26 cellular contexts compared by ENCODE assay signal in the genomic region with DNA sequence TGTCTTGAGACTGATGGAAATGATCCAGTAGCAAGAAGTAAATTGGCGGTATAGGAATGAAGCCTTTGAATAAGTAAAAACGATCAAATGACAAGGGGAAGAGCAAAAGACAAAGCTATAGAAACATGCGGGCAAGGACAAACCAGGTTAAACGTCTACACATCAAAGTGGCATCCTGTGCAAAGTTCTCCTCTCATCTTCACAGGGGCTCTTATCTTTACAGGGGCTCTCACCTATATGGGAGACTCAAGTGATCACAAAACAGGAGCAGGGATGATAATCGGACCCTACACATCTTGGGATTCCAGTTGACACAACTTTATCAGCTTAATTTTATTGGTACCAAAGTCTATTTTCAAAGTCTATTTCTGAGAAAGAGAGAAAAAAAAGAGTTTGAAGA.
"Had no signal": no experiment of that assay in that cellular context is flagged by ENCODE, and none has a peak within 500 bp of the region (broad histone marks: within the 10 kb centered on the region; RNA-seq: fewer than 3 reads in every experiment).

No MANE protein-coding gene starts in this region.

- H3K9me3 ChIP-seq: colonic mucosa, esophagus muscularis mucosa, esophagus squamous epithelium, gastrocnemius medialis, gastroesophageal sphincter, heart left ventricle, heart right ventricle had no signal

- H3K27me3 Mint-ChIP-seq: dendritic cell treated with granulocyte-macrophage colony-stimulating factor and Interleukin-4, amounts not matched to agents 40 ng/mL and 50 ng/mL, for 4 days; effector memory CD8-positive, alpha-beta T cell had no signal

- H3K27ac Mint-ChIP-seq: dendritic cell treated with granulocyte-macrophage colony-stimulating factor and Interleukin-4, amounts not matched to agents 40 ng/mL and 50 ng/mL, for 4 days; effector memory CD8-positive, alpha-beta T cell had no signal

- ATAC-seq: effector memory CD8-positive, alpha-beta T cell; esophagus mucosa; foreskin keratinocyte; gastrocnemius medialis; gastroesophageal sphincter; heart left ventricle; heart right ventricle had no signal

- DNase-seq: colonic mucosa; cortex of kidney; dermis blood vessel endothelial cell; dorsolateral prefrontal cortex; effector CD4-positive, alpha-beta T cell; effector CD8-positive, alpha-beta T cell; effector memory CD4-positive, alpha-beta T cell; effector memory CD8-positive, alpha-beta T cell; erythroblast; esophagus squamous epithelium; foreskin keratinocyte; foreskin melanocyte; gastrocnemius medialis; glutamatergic neuron; head of caudate nucleus; heart left ventricle; heart right ventricle had no signal

- H3K27me3 ChIP-seq: colonic mucosa, dorsolateral prefrontal cortex, esophagus muscularis mucosa, esophagus squamous epithelium, foreskin keratinocyte, gastrocnemius medialis, gastroesophageal sphincter, heart left ventricle, heart right ventricle had no signal

- H3K4me1 ChIP-seq: colonic mucosa, esophagus muscularis mucosa, esophagus squamous epithelium, foreskin keratinocyte, gastrocnemius medialis, gastroesophageal sphincter, heart left ventricle, heart right ventricle had no signal

- FAIRE-seq: colon, endothelial cell of umbilical vein, frontal cortex had no signal

- H3K27ac ChIP-seq: colonic mucosa, coronary artery, dorsolateral prefrontal cortex, epithelial cell of prostate, esophagus muscularis mucosa, esophagus squamous epithelium, foreskin keratinocyte, gastrocnemius medialis, gastroesophageal sphincter, heart left ventricle, heart right ventricle had no signal

- H3K36me3 ChIP-seq: colonic mucosa, esophagus muscularis mucosa, esophagus squamous epithelium, gastrocnemius medialis, gastroesophageal sphincter, heart left ventricle, heart right ventricle had no signal

- H3K4me3 Mint-ChIP-seq: dendritic cell treated with granulocyte-macrophage colony-stimulating factor and Interleukin-4, amounts not matched to agents 40 ng/mL and 50 ng/mL, for 4 days; effector memory CD8-positive, alpha-beta T cell had no signal

- H3K9me3 Mint-ChIP-seq: dendritic cell treated with granulocyte-macrophage colony-stimulating factor and Interleukin-4, amounts not matched to agents 40 ng/mL and 50 ng/mL, for 4 days had no signal

- H3K4me3 ChIP-seq: colonic mucosa, coronary artery, dorsolateral prefrontal cortex, esophagus muscularis mucosa, esophagus squamous epithelium, gastrocnemius medialis, gastroesophageal sphincter, heart left ventricle, heart right ventricle had no signal
